In the genomic region with DNA sequence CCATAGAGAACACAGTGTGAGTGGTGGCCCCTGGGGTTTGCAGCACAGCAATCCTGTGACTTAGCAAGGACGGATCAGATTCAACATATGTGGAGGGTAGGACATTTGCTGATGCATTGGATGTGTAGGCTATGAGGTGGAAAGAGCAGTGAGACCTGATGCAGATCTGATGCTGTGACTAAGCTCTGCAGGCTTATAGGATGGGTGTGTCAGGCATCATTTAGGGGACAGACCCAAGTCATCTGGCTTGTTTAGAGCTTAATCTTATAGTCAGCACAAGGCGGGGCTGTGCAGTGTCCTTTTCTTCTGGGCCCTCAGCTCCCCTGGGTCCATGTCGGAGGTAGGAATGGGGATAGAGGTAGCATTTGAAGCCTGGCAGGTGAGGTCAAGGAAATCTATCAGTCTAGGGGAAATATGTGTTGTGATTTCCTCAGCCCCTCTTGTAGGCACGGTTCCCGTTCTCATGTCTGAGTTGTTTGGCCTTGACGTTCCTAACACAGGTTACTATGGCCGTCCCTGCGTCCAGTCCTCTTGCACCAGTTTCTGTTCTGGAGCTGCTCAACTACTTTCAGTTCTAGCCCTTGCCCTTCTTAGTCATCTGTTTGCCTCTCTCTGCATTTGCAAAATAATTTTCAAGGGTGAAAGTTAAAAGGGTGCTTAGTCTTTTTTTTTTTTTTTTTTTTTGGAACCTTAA, we compare ENCODE assay signal across 1 cellular context.
TF ChIP-seq lines count a peak whose summit lies in the region.

No MANE protein-coding gene starts in this region.

TF ChIP-seq in WTC11, 78 proteins besides CTCF, POLR2A, EP300 and RAD21 (continued from another document):
- TF ChIP-seq, protein P1, sequence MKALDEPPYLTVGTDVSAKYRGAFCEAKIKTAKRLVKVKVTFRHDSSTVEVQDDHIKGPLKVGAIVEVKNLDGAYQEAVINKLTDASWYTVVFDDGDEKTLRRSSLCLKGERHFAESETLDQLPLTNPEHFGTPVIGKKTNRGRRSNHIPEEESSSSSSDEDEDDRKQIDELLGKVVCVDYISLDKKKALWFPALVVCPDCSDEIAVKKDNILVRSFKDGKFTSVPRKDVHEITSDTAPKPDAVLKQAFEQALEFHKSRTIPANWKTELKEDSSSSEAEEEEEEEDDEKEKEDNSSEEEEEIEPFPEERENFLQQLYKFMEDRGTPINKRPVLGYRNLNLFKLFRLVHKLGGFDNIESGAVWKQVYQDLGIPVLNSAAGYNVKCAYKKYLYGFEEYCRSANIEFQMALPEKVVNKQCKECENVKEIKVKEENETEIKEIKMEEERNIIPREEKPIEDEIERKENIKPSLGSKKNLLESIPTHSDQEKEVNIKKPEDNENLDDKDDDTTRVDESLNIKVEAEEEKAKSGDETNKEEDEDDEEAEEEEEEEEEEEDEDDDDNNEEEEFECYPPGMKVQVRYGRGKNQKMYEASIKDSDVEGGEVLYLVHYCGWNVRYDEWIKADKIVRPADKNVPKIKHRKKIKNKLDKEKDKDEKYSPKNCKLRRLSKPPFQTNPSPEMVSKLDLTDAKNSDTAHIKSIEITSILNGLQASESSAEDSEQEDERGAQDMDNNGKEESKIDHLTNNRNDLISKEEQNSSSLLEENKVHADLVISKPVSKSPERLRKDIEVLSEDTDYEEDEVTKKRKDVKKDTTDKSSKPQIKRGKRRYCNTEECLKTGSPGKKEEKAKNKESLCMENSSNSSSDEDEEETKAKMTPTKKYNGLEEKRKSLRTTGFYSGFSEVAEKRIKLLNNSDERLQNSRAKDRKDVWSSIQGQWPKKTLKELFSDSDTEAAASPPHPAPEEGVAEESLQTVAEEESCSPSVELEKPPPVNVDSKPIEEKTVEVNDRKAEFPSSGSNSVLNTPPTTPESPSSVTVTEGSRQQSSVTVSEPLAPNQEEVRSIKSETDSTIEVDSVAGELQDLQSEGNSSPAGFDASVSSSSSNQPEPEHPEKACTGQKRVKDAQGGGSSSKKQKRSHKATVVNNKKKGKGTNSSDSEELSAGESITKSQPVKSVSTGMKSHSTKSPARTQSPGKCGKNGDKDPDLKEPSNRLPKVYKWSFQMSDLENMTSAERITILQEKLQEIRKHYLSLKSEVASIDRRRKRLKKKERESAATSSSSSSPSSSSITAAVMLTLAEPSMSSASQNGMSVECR (CRISPR knock-in tag; IDR thresholded peaks at IDR 0.05; ENCODE audit: borderline replicate concordance), result no peak
